In genomic region chr6:140684776-140685550, GRCh38 we compare ENCODE assay signal across 20 cellular contexts.
DNase-seq lines count a peak whose midpoint lies in the region; ATAC-seq and TF ChIP-seq lines count a peak whose summit lies in the region.
"Had no signal": no experiment of that assay in that cellular context is flagged by ENCODE, and none has a peak within 500 bp of the region (broad histone marks: within the 10 kb centered on the region; RNA-seq: fewer than 3 reads in every experiment).

No MANE protein-coding gene starts in this region.

- no peaks in the 10 kb centered on the region for H3K36me3 Mint-ChIP-seq in endodermal cell (ENCODE audit: low read depth)
- no peaks in the 10 kb centered on the region for H3K36me3 Mint-ChIP-seq in CD8-positive, alpha-beta memory T cell
- H3K36me3 Mint-ChIP-seq: activated naive CD8-positive, alpha-beta T cell treated with anti-CD3 and anti-CD28 coated beads for 36 hours had no signal

- no peaks in the 10 kb centered on the region for H3K4me1 Mint-ChIP-seq in endodermal cell
- H3K4me1 Mint-ChIP-seq in CD8-positive, alpha-beta memory T cell, result no peaks in the 10 kb centered on the region
- H3K4me1 Mint-ChIP-seq: activated CD4-positive, alpha-beta T cell treated with anti-CD3 and anti-CD28 coated beads, Interleukin-2, amount 10 ng/mL, durations not matched to agents 24 days and 14 days; activated naive CD8-positive, alpha-beta T cell treated with anti-CD3 and anti-CD28 coated beads for 36 hours had no signal

- 91% methylated on average over 1 of the region's 1 CpG; no CpG with 5 or more reads in 1 of the 2 experiments for whole genome bisulfite sequencing in endodermal cell (ENCODE audit: insufficient coverage in 1 of 2, insufficient read length in 1 of 2), 2 experiments

- DNase-seq in DMS53 treated with DMSO at 0.1 percent for 48 hours (lab: John Stamatoyannopoulos, UW; ENCODE audit: unreplicated experiment) (peak; percentile 55), NCI-H1930 (lab: John Stamatoyannopoulos, UW) (peak; percentile 81 to 90), SHP77 (lab: John Stamatoyannopoulos, UW) (peak; percentile 86 to 92), iris pigment epithelial cell (ENCODE audit: low read depth) (peak; percentile 22), endodermal cell (no peak), NCI-H2196 (lab: John Stamatoyannopoulos, UW; ENCODE audit: unreplicated experiment) (no peak)
- DNase-seq in CD8-positive, alpha-beta memory T cell, result no peak
- DNase-seq: activated CD4-positive, alpha-beta T cell treated with anti-CD3 and anti-CD28 coated beads, Interleukin-2, amount 10 ng/mL, durations not matched to agents 24 days and 14 days; activated naive CD8-positive, alpha-beta T cell treated with anti-CD3 and anti-CD28 coated beads for 36 hours; H7; head of caudate nucleus; Kasumi-1; left ventricle myocardium superior; NCI-H1048; psoas muscle; Right ventricle myocardium superior; stimulated activated CD4-positive, alpha-beta T cell treated with anti-CD3 and anti-CD28 coated beads, Interleukin-2, amount 100 ng/mL, for 24 hours; stimulated activated naive CD4-positive, alpha-beta T cell had no signal

- no peaks in the 10 kb centered on the region for H3K9me3 ChIP-seq in endodermal cell (ENCODE audit: control insufficient read depth, low read length)
- no peaks in the 10 kb centered on the region for H3K9me3 ChIP-seq in CD8-positive, alpha-beta memory T cell (ENCODE audit: low read length)
- H3K9me3 ChIP-seq: psoas muscle had no signal

- H3K27ac ChIP-seq in endodermal cell (ENCODE audit: low read depth, low read length), result no peak overlapping the region
- no peak overlapping the region for H3K27ac ChIP-seq in CD8-positive, alpha-beta memory T cell (ENCODE audit: low read depth, low read length)
- H3K27ac ChIP-seq: psoas muscle had no signal

- H3K27me3 ChIP-seq in endodermal cell (ENCODE audit: control insufficient read depth, insufficient read depth, low read length, poor library complexity, severe bottlenecking), result no peaks in the 10 kb centered on the region
- no peaks in the 10 kb centered on the region for H3K27me3 ChIP-seq in CD8-positive, alpha-beta memory T cell (ENCODE audit: insufficient read depth, low read length, poor library complexity, severe bottlenecking)

- no peak overlapping the region for H3K27ac Mint-ChIP-seq in endodermal cell
- no peak overlapping the region for H3K27ac Mint-ChIP-seq in CD8-positive, alpha-beta memory T cell
- H3K27ac Mint-ChIP-seq: activated CD4-positive, alpha-beta T cell treated with anti-CD3 and anti-CD28 coated beads, Interleukin-2, amount 10 ng/mL, durations not matched to agents 24 days and 14 days; activated naive CD8-positive, alpha-beta T cell treated with anti-CD3 and anti-CD28 coated beads for 36 hours; activated T-helper 2 cell treated with anti-CD3 and anti-CD28 coated beads, Interferon-gamma antibody, Interleukin-2, Interleukin-4, amounts not matched to agents 10 μg/mL and 5 μg/mL and 100 μg/mL, durations not matched to agents 14 hours and 24 hours and 36 hours had no signal

- H3K9ac ChIP-seq in endodermal cell (ENCODE audit: extremely low read depth, low read length, poor library complexity, severe bottlenecking), result no peak overlapping the region

- no peaks in the 10 kb centered on the region for H3K27me3 Mint-ChIP-seq in endodermal cell (ENCODE audit: insufficient read depth)
- H3K27me3 Mint-ChIP-seq in CD8-positive, alpha-beta memory T cell, result peaks cover 0 to 2% of the 10 kb centered on the region in 2 donors
- H3K27me3 Mint-ChIP-seq: activated CD4-positive, alpha-beta T cell treated with anti-CD3 and anti-CD28 coated beads, Interleukin-2, amount 10 ng/mL, durations not matched to agents 24 days and 14 days; activated naive CD8-positive, alpha-beta T cell treated with anti-CD3 and anti-CD28 coated beads for 36 hours had no signal

- H3K9me3 Mint-ChIP-seq in endodermal cell, result no peaks in the 10 kb centered on the region
- no peaks in the 10 kb centered on the region for H3K9me3 Mint-ChIP-seq in CD8-positive, alpha-beta memory T cell
- H3K9me3 Mint-ChIP-seq: activated naive CD8-positive, alpha-beta T cell treated with anti-CD3 and anti-CD28 coated beads for 36 hours; activated T-helper 2 cell treated with anti-CD3 and anti-CD28 coated beads, Interferon-gamma antibody, Interleukin-2, Interleukin-4, amounts not matched to agents 10 μg/mL and 5 μg/mL and 100 μg/mL, durations not matched to agents 14 hours and 24 hours and 36 hours had no signal

- CTCF ChIA-PET in CD8-positive, alpha-beta memory T cell (lab: Charles Lee), result no interaction called here

- no peak for TF ChIP-seq CTCF in endodermal cell (conservative IDR thresholded peaks at IDR 0.05)

- H3K36me3 ChIP-seq in endodermal cell (ENCODE audit: control insufficient read depth, insufficient read depth, low read length), result no peaks in the 10 kb centered on the region
- no peaks in the 10 kb centered on the region for H3K36me3 ChIP-seq in CD8-positive, alpha-beta memory T cell (ENCODE audit: insufficient read depth, low read length)

- no peak for ATAC-seq in HG03097 (IDR thresholded peaks at IDR 0.05; ENCODE audit: low FRiP score, unreplicated experiment)
- ATAC-seq: left ventricle myocardium superior, psoas muscle had no signal

- H3K4me3 ChIP-seq in endodermal cell (ENCODE audit: low read length), result no peak overlapping the region
- no peak overlapping the region for H3K4me3 ChIP-seq in CD8-positive, alpha-beta memory T cell (ENCODE audit: low read length)
- H3K4me3 ChIP-seq: psoas muscle had no signal

- POLR2A ChIA-PET in CD8-positive, alpha-beta memory T cell (lab: Charles Lee), result no interaction called here

- H3K4me3 Mint-ChIP-seq in endodermal cell, result no peak overlapping the region
- no peak overlapping the region for H3K4me3 Mint-ChIP-seq in CD8-positive, alpha-beta memory T cell
- H3K4me3 Mint-ChIP-seq: activated CD4-positive, alpha-beta T cell treated with anti-CD3 and anti-CD28 coated beads, Interleukin-2, amount 10 ng/mL, durations not matched to agents 24 days and 14 days; activated naive CD8-positive, alpha-beta T cell treated with anti-CD3 and anti-CD28 coated beads for 36 hours had no signal

- H3K4me1 ChIP-seq in endodermal cell (ENCODE audit: control insufficient read depth, insufficient read depth, low read length), result no peaks in the 10 kb centered on the region
- H3K4me1 ChIP-seq in CD8-positive, alpha-beta memory T cell (ENCODE audit: insufficient read depth, low read length), result no peaks in the 10 kb centered on the region
- H3K4me1 ChIP-seq: psoas muscle had no signal

Comparison
In these comparisons a context has a peak if more than half of its experiments do, and no peak if none do; other contexts are left out.
1. DNase-seq: peak in DMS53 treated with DMSO at 0.1 percent for 48 hours (single experiment), NCI-H1930 (2 of 2), SHP77 (2 of 2) and iris pigment epithelial cell (single experiment); none in endodermal cell (single experiment), NCI-H2196 (single experiment) and CD8-positive, alpha-beta memory T cell (0 of 5).